ENCODE assay signal across 1 cellular context in genomic region chr17:980406-981291, GRCh38.
TF ChIP-seq lines count a peak whose summit lies in the region.

No MANE protein-coding gene starts in this region.

TF ChIP-seq in IMR-90, 13 proteins besides CTCF, POLR2A, EP300 and RAD21 (continued from another document):
- no peak for TF ChIP-seq RFX5 (IDR thresholded peaks at IDR 0.05; ENCODE audit: low read depth, low read length)
- TF ChIP-seq BHLHE40 (IDR thresholded peaks at IDR 0.05; ENCODE audit: low read depth, low read length) = no peak
- TF ChIP-seq, protein P1, sequence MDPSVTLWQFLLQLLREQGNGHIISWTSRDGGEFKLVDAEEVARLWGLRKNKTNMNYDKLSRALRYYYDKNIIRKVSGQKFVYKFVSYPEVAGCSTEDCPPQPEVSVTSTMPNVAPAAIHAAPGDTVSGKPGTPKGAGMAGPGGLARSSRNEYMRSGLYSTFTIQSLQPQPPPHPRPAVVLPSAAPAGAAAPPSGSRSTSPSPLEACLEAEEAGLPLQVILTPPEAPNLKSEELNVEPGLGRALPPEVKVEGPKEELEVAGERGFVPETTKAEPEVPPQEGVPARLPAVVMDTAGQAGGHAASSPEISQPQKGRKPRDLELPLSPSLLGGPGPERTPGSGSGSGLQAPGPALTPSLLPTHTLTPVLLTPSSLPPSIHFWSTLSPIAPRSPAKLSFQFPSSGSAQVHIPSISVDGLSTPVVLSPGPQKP (IDR thresholded peaks at IDR 0.05; ENCODE audit: borderline replicate concordance, low read depth, low read length) = no peak
- TF ChIP-seq USF2 (IDR thresholded peaks at IDR 0.05; ENCODE audit: low read depth, low read length) = no peak
- TF ChIP-seq MXI1 (IDR thresholded peaks at IDR 0.05; ENCODE audit: borderline replicate concordance, low read depth, low read length) = no peak
